Comparison of ENCODE assay signal across 10 cellular contexts in the genomic region with DNA sequence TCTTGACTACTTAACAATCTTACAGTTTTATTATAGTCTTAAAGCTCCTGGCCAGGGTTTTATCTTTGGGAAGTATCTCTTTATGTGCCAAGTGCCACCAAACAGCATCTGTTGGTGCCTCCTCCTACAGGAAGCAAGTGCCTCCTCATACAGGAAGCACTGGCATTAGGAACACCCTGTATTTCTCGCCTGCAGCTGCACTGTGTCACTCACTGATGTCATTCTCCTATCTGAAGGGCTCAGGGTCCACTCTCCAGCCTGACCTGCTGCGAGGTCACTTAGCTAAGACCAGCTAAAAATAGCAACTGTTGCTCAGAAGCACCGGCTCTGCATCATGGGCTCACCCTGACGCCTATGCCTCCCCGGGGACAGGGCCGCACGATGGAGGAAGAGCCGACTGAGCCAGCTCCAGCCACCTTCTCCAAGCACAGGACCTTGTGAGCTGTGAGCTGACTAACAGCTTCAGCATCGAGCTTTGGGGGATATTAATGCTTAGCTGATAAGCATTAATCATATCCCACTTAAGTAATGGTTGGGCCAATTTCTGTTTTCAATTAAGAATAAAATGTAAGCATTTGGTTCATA.
DNase-seq lines count a peak whose midpoint lies in the region; ATAC-seq and TF ChIP-seq lines count a peak whose summit lies in the region.
"Had no signal": no experiment of that assay in that cellular context is flagged by ENCODE, and none has a peak within 500 bp of the region (broad histone marks: within the 10 kb centered on the region; RNA-seq: fewer than 3 reads in every experiment).

No MANE protein-coding gene starts in this region.

- H3K4me1 Mint-ChIP-seq in activated CD8-positive, alpha-beta memory T cell treated with anti-CD3 and anti-CD28 coated beads, Interleukin-2, amount 10 ng/mL, durations not matched to agents 7 days and 5 days, result peaks cover 37% of the 10 kb centered on the region

- no peak for TF ChIP-seq POLR2A in vagina (IDR thresholded peaks at IDR 0.05)

- H3K9me3 ChIP-seq in colonic mucosa (no peaks in the 10 kb centered on the region), lung (ENCODE audit: control insufficient read depth in 2 of 2, insufficient read depth in 1 of 2, low read length in 1 of 2) (no peaks in the 10 kb centered on the region), vagina (no peaks in the 10 kb centered on the region)

- no peaks in the 10 kb centered on the region for H3K36me3 Mint-ChIP-seq in activated CD8-positive, alpha-beta memory T cell treated with anti-CD3 and anti-CD28 coated beads, Interleukin-2, amount 10 ng/mL, durations not matched to agents 7 days and 5 days
- H3K36me3 Mint-ChIP-seq: CD4-positive, CD25-positive, alpha-beta regulatory T cell had no signal

- DNase-seq in activated CD8-positive, alpha-beta memory T cell treated with anti-CD3 and anti-CD28 coated beads, Interleukin-2, amount 10 ng/mL, durations not matched to agents 7 days and 5 days, result peak; percentile 16
- DNase-seq in activated CD8-positive, alpha-beta memory T cell treated with anti-CD3 and anti-CD28 coated beads for 24 hours, result no peak
- peak; percentile 19 for DNase-seq in colonic mucosa
- DNase-seq in lung (ENCODE audit: low spot score), result no peak
- peak; percentile 82 to 85 for DNase-seq in vagina (ENCODE audit: extremely low spot score in 2 of 2)
- DNase-seq in NCI-H2227 (lab: John Stamatoyannopoulos, UW; ENCODE audit: unreplicated experiment), result no peak
- DNase-seq: CD4-positive, CD25-positive, alpha-beta regulatory T cell; NCI-H187 treated with DMSO at 0.1 percent for 48 hours had no signal

- no peak overlapping the region for H3K9ac ChIP-seq in colonic mucosa (ENCODE audit: low read depth in 2 of 2, low read length in 2 of 2)

- no peak overlapping the region for H3K27ac Mint-ChIP-seq in activated CD8-positive, alpha-beta memory T cell treated with anti-CD3 and anti-CD28 coated beads, Interleukin-2, amount 10 ng/mL, durations not matched to agents 7 days and 5 days
- H3K27ac Mint-ChIP-seq: CD4-positive, CD25-positive, alpha-beta regulatory T cell had no signal

- H3K27ac ChIP-seq in colonic mucosa (no peak overlapping the region), lung (ENCODE audit: low read depth in 1 of 2, low read length in 1 of 2) (peak overlapping the region; percentile 62 to 80), vagina (peak overlapping the region; percentile 48)

- ATAC-seq in activated CD8-positive, alpha-beta memory T cell treated with anti-CD3 and anti-CD28 coated beads, Interleukin-2, amount 10 ng/mL, durations not matched to agents 7 days and 5 days, result no peak
- ATAC-seq in lung (ENCODE audit: insufficient read depth, low FRiP score) (peak; percentile 37), HG02884 (IDR thresholded peaks at IDR 0.05; ENCODE audit: unreplicated experiment) (no peak), GM21717 (IDR thresholded peaks at IDR 0.05; ENCODE audit: unreplicated experiment) (no peak)

- peaks cover 9% of the 10 kb centered on the region for H3K27me3 Mint-ChIP-seq in activated CD8-positive, alpha-beta memory T cell treated with anti-CD3 and anti-CD28 coated beads, Interleukin-2, amount 10 ng/mL, durations not matched to agents 7 days and 5 days

- H3K4me1 ChIP-seq in colonic mucosa (no peaks in the 10 kb centered on the region), lung (ENCODE audit: control insufficient read depth in 2 of 2, insufficient read depth in 2 of 2, low read length in 2 of 2) (peaks cover 27 to 30% of the 10 kb centered on the region in 2 donors), vagina (peaks cover 50% of the 10 kb centered on the region)

- CTCF ChIA-PET in activated CD8-positive, alpha-beta memory T cell treated with anti-CD3 and anti-CD28 coated beads, Interleukin-2, amount 10 ng/mL, durations not matched to agents 7 days and 5 days (lab: Charles Lee), result no interaction called here

- H3K27me3 ChIP-seq in colonic mucosa, result no peaks in the 10 kb centered on the region
- H3K27me3 ChIP-seq in lung (ENCODE audit: control insufficient read depth, insufficient read depth), result no peaks in the 10 kb centered on the region
- no peaks in the 10 kb centered on the region for H3K27me3 ChIP-seq in vagina

- TF ChIP-seq CTCF in colonic mucosa (IDR thresholded peaks at IDR 0.05) (no peak), lung (IDR thresholded peaks at IDR 0.05; ENCODE audit: control extremely low read depth, extremely low read depth) (no peak), vagina (IDR thresholded peaks at IDR 0.05) (no peak)

- no peak overlapping the region for H3K4me3 Mint-ChIP-seq in activated CD8-positive, alpha-beta memory T cell treated with anti-CD3 and anti-CD28 coated beads, Interleukin-2, amount 10 ng/mL, durations not matched to agents 7 days and 5 days
- H3K4me3 Mint-ChIP-seq: CD4-positive, CD25-positive, alpha-beta regulatory T cell had no signal

- H3K36me3 ChIP-seq in colonic mucosa, result no peaks in the 10 kb centered on the region
- no peaks in the 10 kb centered on the region for H3K36me3 ChIP-seq in lung (ENCODE audit: control insufficient read depth in 2 of 2, insufficient read depth in 2 of 2, low read length in 2 of 2)
- H3K36me3 ChIP-seq in vagina, result no peaks in the 10 kb centered on the region

- intact Hi-C loops in colonic mucosa (cut with DNase I), result no loop called here
- intact Hi-C loops in vagina (cut with DNase I), result no loop called here

- 14 to 26% methylated on average over 9 of the region's 9 CpGs for WGBS in lung, 2 donors

- no peaks in the 10 kb centered on the region for H3K9me3 Mint-ChIP-seq in activated CD8-positive, alpha-beta memory T cell treated with anti-CD3 and anti-CD28 coated beads, Interleukin-2, amount 10 ng/mL, durations not matched to agents 7 days and 5 days (ENCODE audit: low read depth)
- H3K9me3 Mint-ChIP-seq: CD4-positive, CD25-positive, alpha-beta regulatory T cell had no signal

- no peak overlapping the region for H3K4me3 ChIP-seq in colonic mucosa
- H3K4me3 ChIP-seq in lung, result no peak overlapping the region
- H3K4me3 ChIP-seq in vagina, result no peak overlapping the region

Comparison
In these comparisons a context has a peak if more than half of its experiments do, and no peak if none do; other contexts are left out.
1. DNase-seq: peak in activated CD8-positive, alpha-beta memory T cell treated with anti-CD3 and anti-CD28 coated beads, Interleukin-2, amount 10 ng/mL, durations not matched to agents 7 days and 5 days (single experiment), colonic mucosa (single experiment) and vagina (2 of 2); none in activated CD8-positive, alpha-beta memory T cell treated with anti-CD3 and anti-CD28 coated beads for 24 hours (single experiment), lung (single experiment) and NCI-H2227 (single experiment).